9 cellular contexts compared by ENCODE assay signal in genomic region chr16:71542377-71542776, GRCh38. TPM values are rescaled to one million over a fixed set of nuclear protein-coding genes. Genes with fewer than 3 reads are reported as not detected.
A peak's percentile ranks its signal among the peaks of the same experiment; 100 is the strongest.
DNase-seq lines count a peak whose midpoint lies in the region; ATAC-seq and TF ChIP-seq lines count a peak whose summit lies in the region.
"Had no signal": no experiment of that assay in that cellular context is flagged by ENCODE, and none has a peak within 500 bp of the region (broad histone marks: within the 10 kb centered on the region; RNA-seq: fewer than 3 reads in every experiment).

No MANE protein-coding gene starts in this region.

- no peak overlapping the region for H3K4me2 ChIP-seq in DOHH2 (ENCODE audit: low read length)

- no peaks in the 10 kb centered on the region for H3F3A ChIP-seq in DOHH2 (ENCODE audit: control insufficient read depth, insufficient read depth)

- H3K9me3 ChIP-seq in DOHH2 (ENCODE audit: control insufficient read depth, insufficient read depth, low read length) (no peaks in the 10 kb centered on the region), NT2/D1 (ENCODE audit: insufficient read depth, low read length) (no peaks in the 10 kb centered on the region)

- no peak overlapping the region for H3K9ac ChIP-seq in NT2/D1 (ENCODE audit: insufficient read length, low read depth)

- H3K36me3 ChIP-seq in DOHH2 (ENCODE audit: control insufficient read depth, low read length) (no peaks in the 10 kb centered on the region), H7 (replicated peaks; ENCODE audit: control insufficient read depth, insufficient read depth, low read length) (no peaks in the 10 kb centered on the region), NT2/D1 (ENCODE audit: insufficient read depth, insufficient read length, low read length) (no peaks in the 10 kb centered on the region)

- no peaks in the 10 kb centered on the region for H3K79me2 ChIP-seq in DOHH2 (ENCODE audit: control insufficient read depth, low read length)

- peak; percentile 72 for DNase-seq in H7
- peak; percentile 52 for DNase-seq in NT2/D1 (ENCODE audit: low read depth, low spot score)
- peak; percentile 81 for DNase-seq in activated CD8-positive, alpha-beta memory T cell treated with anti-CD3 and anti-CD28 coated beads, Interleukin-2, amount 50 U/mL, for 48 hours
- peak in 1 of 2 donors; percentile 44 for DNase-seq in foreskin keratinocyte
- DNase-seq in stimulated activated CD4-positive, alpha-beta T cell treated with anti-CD3 and anti-CD28 coated beads, Interleukin-15, amount 100 ng/mL, for 24 hours: peak; percentile 76
- no peak for DNase-seq in NCI-H2029 (lab: John Stamatoyannopoulos, UW)

- no peak overlapping the region for H3K4me3 ChIP-seq in DOHH2 (ENCODE audit: low read length)
- no peak overlapping the region for H3K4me3 ChIP-seq in H7 (ENCODE audit: insufficient read depth, low read depth, low read length)
- no peak overlapping the region for H3K4me3 ChIP-seq in NT2/D1 (ENCODE audit: insufficient read length, low read depth)

- H3K27me3 ChIP-seq in DOHH2 (ENCODE audit: control insufficient read depth, low read length): peaks cover 10% of the 10 kb centered on the region
- no peaks in the 10 kb centered on the region; the same call in 1 of the 2 replicates for H3K27me3 ChIP-seq in H7 (ENCODE audit: control insufficient read depth, insufficient read depth, low read length)
- H3K27me3 ChIP-seq in NT2/D1 (ENCODE audit: insufficient read depth, insufficient read length): no peaks in the 10 kb centered on the region
- H3K27me3 ChIP-seq in foreskin keratinocyte: no peaks in the 10 kb centered on the region

- H4K20me1 ChIP-seq in DOHH2 (ENCODE audit: control insufficient read depth, insufficient read depth, low read depth, low read length): no peaks in the 10 kb centered on the region

- ATAC-seq in foreskin keratinocyte (peak; percentile 85), HG02610 (IDR thresholded peaks at IDR 0.05; ENCODE audit: unreplicated experiment) (no peak)

- no peaks in the 10 kb centered on the region for H3K4me1 ChIP-seq in DOHH2 (ENCODE audit: control insufficient read depth, low read length)
- no peaks in the 10 kb centered on the region for H3K4me1 ChIP-seq in NT2/D1 (ENCODE audit: insufficient read depth, insufficient read length)
- no peaks in the 10 kb centered on the region for H3K4me1 ChIP-seq in foreskin keratinocyte

- H3K9me2 ChIP-seq in DOHH2 (replicated peaks; ENCODE audit: control insufficient read depth, low read length): no peaks in the 10 kb centered on the region

- TF ChIP-seq CTCF in DOHH2 (IDR thresholded peaks at IDR 0.05; ENCODE audit: low read depth, low read length, poor library complexity, severe bottlenecking): peak; percentile 92
- peak; percentile 66 for TF ChIP-seq CTCF in foreskin keratinocyte (conservative IDR thresholded peaks at IDR 0.05)

- H3K27ac ChIP-seq in DOHH2 (ENCODE audit: low read depth, low read length) (no peak overlapping the region), foreskin keratinocyte (no peak overlapping the region)

RNA-seq across cellular contexts. Expression of gene CHST4, which starts 16.2 kb away (rescaled TPM):
- total RNA-seq in H7 (2014; rRNA removed; shearing (Covaris generic)): 6.7 and 7.6 TPM in 2 replicates
- total RNA-seq in foreskin keratinocyte: 0.11 TPM in 1 of 2 replicates, not detected in the other
- 0.08 TPM in 1 of 2 replicates, not detected in the other for polyA plus RNA-seq in foreskin keratinocyte
- total RNA-seq: T-helper 1 cell treated with Interleukin-12 subunit alpha and Interleukin-12 subunit beta and Interleukin-4 antibody, amounts not matched to agents 30 ng/mL and 1 ng/mL, for 36 hours had no signal

RNA-seq across cellular contexts. Expression of gene TAT, which starts 34.5 kb away (rescaled TPM):
- total RNA-seq in H7 (2014; rRNA removed; shearing (Covaris generic)): not detected in 2 replicates
- total RNA-seq in foreskin keratinocyte: not detected in 2 replicates
- not detected in 2 replicates for polyA plus RNA-seq in foreskin keratinocyte
- total RNA-seq: T-helper 1 cell treated with Interleukin-12 subunit alpha and Interleukin-12 subunit beta and Interleukin-4 antibody, amounts not matched to agents 30 ng/mL and 1 ng/mL, for 36 hours had no signal

RNA-seq across cellular contexts. Expression of gene ZNF19, which starts 53.3 kb away (rescaled TPM):
- total RNA-seq in H7 (2014; rRNA removed; shearing (Covaris generic)): 1.7 and 2.6 TPM in 2 replicates
- total RNA-seq in foreskin keratinocyte: 2.0 and 2.9 TPM in 2 replicates
- polyA plus RNA-seq in foreskin keratinocyte: 0.82 and 1.1 TPM in 2 replicates
